ENCODE assay signal across 9 cellular contexts in the genomic region with DNA sequence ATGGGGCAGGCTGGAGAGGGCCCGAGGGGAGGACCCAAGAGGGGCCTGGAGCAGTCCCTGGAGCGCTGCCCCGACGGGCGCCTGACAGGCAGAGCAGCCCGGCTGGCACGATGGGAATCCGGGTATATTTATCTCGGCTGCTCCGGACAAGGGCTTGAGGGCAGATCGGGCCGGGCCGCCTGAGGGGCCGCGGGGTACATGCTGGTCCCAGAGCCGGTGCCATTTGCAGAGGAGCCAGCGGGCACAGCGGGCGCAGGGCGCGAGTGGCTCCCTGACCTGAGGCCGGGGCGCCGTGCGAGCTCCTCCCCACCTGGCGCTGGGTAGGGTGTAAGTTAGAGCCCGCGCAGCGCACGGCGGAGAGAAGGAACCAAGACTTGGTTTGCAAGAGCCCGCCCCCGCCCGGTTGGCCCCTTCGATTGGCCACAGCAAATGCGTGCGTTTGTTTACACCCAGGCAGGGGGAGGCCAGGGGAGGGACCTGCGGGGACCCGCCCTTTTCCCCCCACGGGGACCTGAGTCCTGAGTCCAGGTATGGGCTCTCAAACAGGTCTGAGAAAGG. TPM values are rescaled to one million over a fixed set of nuclear protein-coding genes. Genes with fewer than 3 reads are reported as not detected.
DNase-seq lines count a peak whose midpoint lies in the region; ATAC-seq, FAIRE-seq and TF ChIP-seq lines count a peak whose summit lies in the region.
"Had no signal": no experiment of that assay in that cellular context is flagged by ENCODE, and none has a peak within 500 bp of the region (broad histone marks: within the 10 kb centered on the region; RNA-seq: fewer than 3 reads in every experiment).

No MANE protein-coding gene starts in this region.

- H3K27ac ChIP-seq in endodermal cell (ENCODE audit: low read depth, low read length) (no peak overlapping the region), neural progenitor cell (no peak overlapping the region)

- in situ Hi-C loops in GM13977 (cut with MboI; ENCODE audit: low pct_unique_long_range_greater_than_20kb, low sequenced_read_pairs, unreplicated experiment): no loop called here

- 1 to 3% methylated on average over 23 to 40 of the region's 40 CpGs for WGBS in endodermal cell (ENCODE audit: insufficient coverage in 1 of 2, insufficient read length in 1 of 2), 2 experiments

- H3K9ac ChIP-seq in endodermal cell (ENCODE audit: extremely low read depth, low read length, poor library complexity, severe bottlenecking): no peak overlapping the region
- no peak overlapping the region for H3K9ac ChIP-seq in neural progenitor cell

- H3K36me3 Mint-ChIP-seq in endodermal cell (ENCODE audit: low read depth) (no peaks in the 10 kb centered on the region), neural progenitor cell (no peaks in the 10 kb centered on the region)

- DNase-seq in GM13977 (ENCODE audit: low spot score) (peak; percentile 69), endodermal cell (peak; percentile 91), neural progenitor cell (ENCODE audit: low spot score) (peak; percentile 80), 8988T (no peak), foreskin melanocyte (no peak), RCC 7860 (ENCODE audit: low spot score) (no peak)

- ATAC-seq in SK-N-SH treated with all-trans-retinoic acid at 6 μM for 48 hours: peak; percentile 52
- ATAC-seq in GM21367 (IDR thresholded peaks at IDR 0.05; ENCODE audit: unreplicated experiment): no peak

- no peaks in the 10 kb centered on the region for H3K36me3 ChIP-seq in endodermal cell (ENCODE audit: control insufficient read depth, insufficient read depth, low read length)
- no peaks in the 10 kb centered on the region for H3K36me3 ChIP-seq in neural progenitor cell

- H3K27me3 ChIP-seq in endodermal cell (ENCODE audit: control insufficient read depth, insufficient read depth, low read length, poor library complexity, severe bottlenecking) (peaks cover 41% of the 10 kb centered on the region), neural progenitor cell (peaks cover 41% of the 10 kb centered on the region)

- no peaks in the 10 kb centered on the region for H3K9me3 ChIP-seq in endodermal cell (ENCODE audit: control insufficient read depth, low read length)
- H3K9me3 ChIP-seq in neural progenitor cell (ENCODE audit: low read depth): no peaks in the 10 kb centered on the region

- no peaks in the 10 kb centered on the region for H3K79me2 ChIP-seq in neural progenitor cell (ENCODE audit: low read depth)

- peak overlapping the region; percentile 93 for H2AFZ ChIP-seq in neural progenitor cell (replicated peaks)

- H3K4me3 Mint-ChIP-seq in endodermal cell (peak overlapping the region; percentile 47), neural progenitor cell (peak overlapping the region; percentile 62)

- no peak overlapping the region for H3K27ac Mint-ChIP-seq in endodermal cell
- H3K27ac Mint-ChIP-seq in neural progenitor cell: no peak overlapping the region

- H3K4me1 ChIP-seq in endodermal cell (ENCODE audit: control insufficient read depth, insufficient read depth, low read length) (peaks cover 3% of the 10 kb centered on the region), neural progenitor cell (peaks cover 12% of the 10 kb centered on the region)

- H3K4me3 ChIP-seq in endodermal cell (ENCODE audit: low read length) (peak overlapping the region; percentile 74), neural progenitor cell (peak overlapping the region; percentile 62)

- peaks cover 10% of the 10 kb centered on the region for H3F3A ChIP-seq in neural progenitor cell (ENCODE audit: low read depth)

- H3K27me3 Mint-ChIP-seq in endodermal cell (ENCODE audit: insufficient read depth) (peaks cover 58% of the 10 kb centered on the region), neural progenitor cell (ENCODE audit: insufficient read depth, low read depth) (peaks cover 30% of the 10 kb centered on the region)

- H3K9me3 Mint-ChIP-seq in endodermal cell: no peaks in the 10 kb centered on the region
- no peaks in the 10 kb centered on the region for H3K9me3 Mint-ChIP-seq in neural progenitor cell

- H3K4me2 ChIP-seq in neural progenitor cell: peak overlapping the region; percentile 96

- H3K4me1 Mint-ChIP-seq in endodermal cell (peaks cover 9% of the 10 kb centered on the region), neural progenitor cell (peaks cover 25% of the 10 kb centered on the region)

- no peaks in the 10 kb centered on the region for H4K20me1 ChIP-seq in neural progenitor cell (ENCODE audit: low read depth)

- TF ChIP-seq CTCF in GM13977 (IDR thresholded peaks at IDR 0.05; ENCODE audit: extremely low read depth, insufficient read depth, missing control alignments) (no peak), endodermal cell (conservative IDR thresholded peaks at IDR 0.05) (no peak), neural progenitor cell (IDR thresholded peaks at IDR 0.05) (no peak)

- FAIRE-seq in RCC 7860 (lab: Jason Lieb, UNC): no peak
- FAIRE-seq: GM18507 had no signal

TF ChIP-seq in SK-N-SH treated with all-trans-retinoic acid at 6 μM for 48 hours, 23 proteins besides CTCF, POLR2A, EP300 and RAD21 (continues in another document):
- TF ChIP-seq CSRNP3 (CRISPR knock-in tag; IDR thresholded peaks at IDR 0.05): no peak
- no peak for TF ChIP-seq TOX (CRISPR knock-in tag; IDR thresholded peaks at IDR 0.05; ENCODE audit: borderline replicate concordance)
- no peak for TF ChIP-seq ZFP3 (CRISPR knock-in tag; IDR thresholded peaks at IDR 0.05)
- TF ChIP-seq CSDC2 (CRISPR knock-in tag; IDR thresholded peaks at IDR 0.05): no peak
- TF ChIP-seq BACH2 (CRISPR knock-in tag; IDR thresholded peaks at IDR 0.05; ENCODE audit: borderline replicate concordance): no peak
- TF ChIP-seq, protein P1, sequence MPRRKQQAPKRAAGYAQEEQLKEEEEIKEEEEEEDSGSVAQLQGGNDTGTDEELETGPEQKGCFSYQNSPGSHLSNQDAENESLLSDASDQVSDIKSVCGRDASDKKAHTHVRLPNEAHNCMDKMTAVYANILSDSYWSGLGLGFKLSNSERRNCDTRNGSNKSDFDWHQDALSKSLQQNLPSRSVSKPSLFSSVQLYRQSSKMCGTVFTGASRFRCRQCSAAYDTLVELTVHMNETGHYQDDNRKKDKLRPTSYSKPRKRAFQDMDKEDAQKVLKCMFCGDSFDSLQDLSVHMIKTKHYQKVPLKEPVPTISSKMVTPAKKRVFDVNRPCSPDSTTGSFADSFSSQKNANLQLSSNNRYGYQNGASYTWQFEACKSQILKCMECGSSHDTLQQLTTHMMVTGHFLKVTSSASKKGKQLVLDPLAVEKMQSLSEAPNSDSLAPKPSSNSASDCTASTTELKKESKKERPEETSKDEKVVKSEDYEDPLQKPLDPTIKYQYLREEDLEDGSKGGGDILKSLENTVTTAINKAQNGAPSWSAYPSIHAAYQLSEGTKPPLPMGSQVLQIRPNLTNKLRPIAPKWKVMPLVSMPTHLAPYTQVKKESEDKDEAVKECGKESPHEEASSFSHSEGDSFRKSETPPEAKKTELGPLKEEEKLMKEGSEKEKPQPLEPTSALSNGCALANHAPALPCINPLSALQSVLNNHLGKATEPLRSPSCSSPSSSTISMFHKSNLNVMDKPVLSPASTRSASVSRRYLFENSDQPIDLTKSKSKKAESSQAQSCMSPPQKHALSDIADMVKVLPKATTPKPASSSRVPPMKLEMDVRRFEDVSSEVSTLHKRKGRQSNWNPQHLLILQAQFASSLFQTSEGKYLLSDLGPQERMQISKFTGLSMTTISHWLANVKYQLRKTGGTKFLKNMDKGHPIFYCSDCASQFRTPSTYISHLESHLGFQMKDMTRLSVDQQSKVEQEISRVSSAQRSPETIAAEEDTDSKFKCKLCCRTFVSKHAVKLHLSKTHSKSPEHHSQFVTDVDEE (CRISPR knock-in tag; IDR thresholded peaks at IDR 0.05): no peak
- TF ChIP-seq PPARA (CRISPR knock-in tag; IDR thresholded peaks at IDR 0.05; ENCODE audit: borderline replicate concordance): no peak
- TF ChIP-seq RARB (CRISPR knock-in tag; IDR thresholded peaks at IDR 0.05): no peak

RNA-seq across cellular contexts. Expression of gene SLC38A3, which starts 0.7 kb away (rescaled TPM):
- total RNA-seq in endodermal cell (1 to 10 TPM; 1.5 to 1.9 TPM), neural progenitor cell (ENCODE audit: low replicate concordance) (0.17 and 0.77 TPM in 2 replicates)
- polyA plus RNA-seq in endodermal cell (2013, experiment 1 of 2): 4.4 TPM
- polyA plus RNA-seq in endodermal cell (2013, experiment 2 of 2): 4.3 TPM

RNA-seq across cellular contexts. Expression of gene GNAT1, which starts 14.4 kb away (rescaled TPM):
- total RNA-seq in endodermal cell: 1 to 10 TPM in 1 of 2 donors, under 1 TPM in 1; 0.42 to 1.2 TPM
- 0.11 TPM for polyA plus RNA-seq in endodermal cell (2013, experiment 1 of 2)
- 0.12 TPM for polyA plus RNA-seq in endodermal cell (2013, experiment 2 of 2)
- 0.03 TPM in 1 of 2 replicates, not detected in the other for total RNA-seq in neural progenitor cell (ENCODE audit: low replicate concordance)

RNA-seq across cellular contexts. Expression of gene GNAI2, which starts 30.2 kb away (rescaled TPM):
- total RNA-seq in endodermal cell (100 to 1,000 TPM; 243 to 278 TPM), neural progenitor cell (ENCODE audit: low replicate concordance) (249 and 321 TPM in 2 replicates)
- polyA plus RNA-seq in endodermal cell (2013, experiment 1 of 2): 454 TPM
- polyA plus RNA-seq in endodermal cell (2013, experiment 2 of 2): 428 TPM

RNA-seq across cellular contexts. Expression of gene SEMA3F, which starts 50.7 kb away (rescaled TPM):
- total RNA-seq in endodermal cell (10 to 100 TPM; 44.8 to 63.2 TPM), neural progenitor cell (ENCODE audit: low replicate concordance) (14.5 and 42.5 TPM in 2 replicates)
- 32.1 TPM for polyA plus RNA-seq in endodermal cell (2013, experiment 1 of 2)
- 33.4 TPM for polyA plus RNA-seq in endodermal cell (2013, experiment 2 of 2)

Comparison
In these comparisons a context has a peak if more than half of its experiments do, and no peak if none do; other contexts are left out.
1. DNase-seq: peak in GM13977 (single experiment), endodermal cell (single experiment) and neural progenitor cell (single experiment); none in 8988T (single experiment), foreskin melanocyte (single experiment) and RCC 7860 (single experiment).